Comparison of ENCODE assay signal across 16 cellular contexts in genomic region chr21:16742116-16742515, GRCh38.
DNase-seq lines count a peak whose midpoint lies in the region; ATAC-seq and FAIRE-seq lines count a peak whose summit lies in the region.
"Had no signal": no experiment of that assay in that cellular context is flagged by ENCODE, and none has a peak within 500 bp of the region (broad histone marks: within the 10 kb centered on the region; RNA-seq: fewer than 3 reads in every experiment).

No MANE protein-coding gene starts in this region.

- peak; percentile 10 for DNase-seq in NCI-H1105 treated with DMSO at 0.1 percent for 48 hours (lab: John Stamatoyannopoulos, UW)
- no peak for DNase-seq in NCI-H1105 (lab: John Stamatoyannopoulos, UW)
- peak; percentile 1 to 4 for DNase-seq in frontal cortex (ENCODE audit: low spot score in 2 of 2)
- peak; percentile 54 for DNase-seq in midbrain (lab: John Stamatoyannopoulos, UW)
- DNase-seq in ureter (ENCODE audit: low spot score), result peak; percentile 43
- DNase-seq in NCI-H1417 treated with DMSO at 0.1 percent for 48 hours (lab: John Stamatoyannopoulos, UW), result no peak
- DNase-seq: 8988T, Calu3, GDM1, Karpas-422, NCI-H69 had no signal

- no peak for FAIRE-seq in frontal cortex (lab: Jason Lieb, UNC)
- FAIRE-seq: GM12891 had no signal

- ATAC-seq in GM21723 (IDR thresholded peaks at IDR 0.05; ENCODE audit: unreplicated experiment), result no peak
- ATAC-seq in HG02588 (IDR thresholded peaks at IDR 0.05; ENCODE audit: unreplicated experiment), result no peak
- ATAC-seq: activated CD4-positive, CD25-positive, alpha-beta regulatory T cell treated with anti-CD3 and anti-CD28 coated beads, Interleukin-2, amount 50 U/mL, for 24 hours; left colon had no signal

Comparison
In these comparisons a context has a peak if more than half of its experiments do, and no peak if none do; other contexts are left out.
1. DNase-seq: peak in NCI-H1105 treated with DMSO at 0.1 percent for 48 hours (single experiment), frontal cortex (2 of 2), midbrain (single experiment) and ureter (single experiment); none in NCI-H1105 (single experiment) and NCI-H1417 treated with DMSO at 0.1 percent for 48 hours (single experiment).